ENCODE assay signal across 17 cellular contexts in the genomic region with DNA sequence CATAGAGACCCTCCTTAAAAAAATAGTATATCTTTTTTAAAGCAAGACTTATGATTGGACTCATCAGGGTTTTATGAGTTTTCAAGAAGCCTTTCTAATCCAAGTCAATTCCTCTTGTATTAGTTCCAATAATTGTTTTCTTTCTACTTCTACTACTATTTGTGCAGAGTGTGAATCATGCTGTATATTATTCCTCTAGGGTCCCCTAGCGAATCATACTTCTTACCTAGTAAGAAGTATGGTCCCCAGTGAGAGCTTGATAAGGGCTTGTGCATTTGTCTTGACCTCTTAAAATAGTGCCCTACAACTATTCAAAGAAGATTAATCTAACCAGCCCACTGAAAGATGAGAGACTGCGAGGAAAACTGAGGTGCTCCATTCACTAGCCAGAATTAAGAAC.
DNase-seq lines count a peak whose midpoint lies in the region; ATAC-seq, FAIRE-seq and TF ChIP-seq lines count a peak whose summit lies in the region.
"Had no signal": no experiment of that assay in that cellular context is flagged by ENCODE, and none has a peak within 500 bp of the region (broad histone marks: within the 10 kb centered on the region; RNA-seq: fewer than 3 reads in every experiment).

No MANE protein-coding gene starts in this region.

- no peaks in the 10 kb centered on the region for H3K27me3 Mint-ChIP-seq in stimulated activated naive CD8-positive, alpha-beta T cell treated with anti-CD3 and anti-CD28 coated beads, Interleukin-15, amount 100 ng/mL, for 72 hours
- no peaks in the 10 kb centered on the region for H3K27me3 Mint-ChIP-seq in stimulated activated memory B cell treated with anti-CD40 and anti-IgM and Interleukin-4, amounts not matched to agents 10 μg/mL and 1 μg/mL and 100 μg/mL, for 72 hours

- dilution Hi-C loops in keratinocyte (cut with MboI; ENCODE audit: extremely low pct_ligation_motif_present, low sequenced_read_pairs): no loop called here

- DNase-seq in EL (peak; percentile 7), HT1080 (ENCODE audit: low read depth) (peak; percentile 7), WERI-Rb-1 (no peak), keratinocyte (ENCODE audit: low read depth, low spot score) (no peak), NCI-H1105 (lab: John Stamatoyannopoulos, UW) (no peak)
- DNase-seq in stimulated activated naive CD8-positive, alpha-beta T cell treated with anti-CD3 and anti-CD28 coated beads, Interleukin-15, amount 100 ng/mL, for 72 hours: no peak
- DNase-seq: C1 segment of cervical spinal cord, DND-41, HCEC 1CT, NCI-H1417, NCI-H187, NCI-H2227 treated with DMSO at 0.1 percent for 48 hours, NCI-H510A treated with DMSO at 0.1 percent for 48 hours, NCI-H774 had no signal

- H3K9me3 Mint-ChIP-seq in stimulated activated naive CD8-positive, alpha-beta T cell treated with anti-CD3 and anti-CD28 coated beads, Interleukin-15, amount 100 ng/mL, for 72 hours: peaks cover 4 to 11% of the 10 kb centered on the region in 2 donors
- peaks cover 12% of the 10 kb centered on the region for H3K9me3 Mint-ChIP-seq in stimulated activated memory B cell treated with anti-CD40 and anti-IgM and Interleukin-4, amounts not matched to agents 10 μg/mL and 1 μg/mL and 100 μg/mL, for 72 hours

- no peak for ATAC-seq in stimulated activated naive CD8-positive, alpha-beta T cell treated with anti-CD3 and anti-CD28 coated beads, Interleukin-15, amount 100 ng/mL, for 72 hours
- ATAC-seq in stimulated activated memory B cell treated with anti-CD40 and anti-IgM and Interleukin-4, amounts not matched to agents 10 μg/mL and 1 μg/mL and 100 μg/mL, for 72 hours: no peak
- no peak for ATAC-seq in HG02970 (IDR thresholded peaks at IDR 0.05; ENCODE audit: low FRiP score, unreplicated experiment)

- peak; percentile 51 for FAIRE-seq in keratinocyte (lab: Jason Lieb, UNC)

- peak overlapping the region; percentile 27 for H3K4me3 ChIP-seq in WERI-Rb-1 (ENCODE audit: low read depth, low read length)
- no peak overlapping the region for H3K4me3 ChIP-seq in keratinocyte (ENCODE audit: control insufficient read depth in 2 of 3, extremely low read depth in 1 of 3, insufficient read depth in 2 of 3, low read depth in 1 of 3, low read length in 3 of 3)
- H3K4me3 ChIP-seq: SJSA1 had no signal

- no peak overlapping the region for H3K9ac ChIP-seq in keratinocyte (ENCODE audit: control insufficient read depth, extremely low read depth, insufficient read depth, low read length)

- no peaks in the 10 kb centered on the region for H3K36me3 Mint-ChIP-seq in stimulated activated memory B cell treated with anti-CD40 and anti-IgM and Interleukin-4, amounts not matched to agents 10 μg/mL and 1 μg/mL and 100 μg/mL, for 72 hours

- H2AFZ ChIP-seq in keratinocyte (ENCODE audit: control insufficient read depth, low read length): no peak overlapping the region

- H3K79me2 ChIP-seq in keratinocyte (ENCODE audit: control insufficient read depth, insufficient read depth, low read length): no peaks in the 10 kb centered on the region

- H3K27ac ChIP-seq in WERI-Rb-1: peak overlapping the region; percentile 55
- H3K27ac ChIP-seq in keratinocyte (ENCODE audit: control insufficient read depth, insufficient read depth, low read length): no peak overlapping the region
- H3K27ac ChIP-seq: SJSA1 had no signal

- no peak overlapping the region for H3K27ac Mint-ChIP-seq in stimulated activated naive CD8-positive, alpha-beta T cell treated with anti-CD3 and anti-CD28 coated beads, Interleukin-15, amount 100 ng/mL, for 72 hours
- no peak overlapping the region for H3K27ac Mint-ChIP-seq in stimulated activated memory B cell treated with anti-CD40 and anti-IgM and Interleukin-4, amounts not matched to agents 10 μg/mL and 1 μg/mL and 100 μg/mL, for 72 hours

- no peak overlapping the region for H3K4me3 Mint-ChIP-seq in stimulated activated naive CD8-positive, alpha-beta T cell treated with anti-CD3 and anti-CD28 coated beads, Interleukin-15, amount 100 ng/mL, for 72 hours
- no peak overlapping the region for H3K4me3 Mint-ChIP-seq in stimulated activated memory B cell treated with anti-CD40 and anti-IgM and Interleukin-4, amounts not matched to agents 10 μg/mL and 1 μg/mL and 100 μg/mL, for 72 hours

- no peaks in the 10 kb centered on the region for H3K36me3 ChIP-seq in WERI-Rb-1
- H3K36me3 ChIP-seq in keratinocyte (ENCODE audit: control insufficient read depth in 2 of 2, extremely low read depth in 1 of 2, insufficient read depth in 2 of 2, low read length in 2 of 2): no peaks in the 10 kb centered on the region
- H3K36me3 ChIP-seq: SJSA1 had no signal

- H3K27me3 ChIP-seq in WERI-Rb-1 (ENCODE audit: insufficient read depth, low read depth, severe bottlenecking): no peaks in the 10 kb centered on the region
- no peaks in the 10 kb centered on the region for H3K27me3 ChIP-seq in keratinocyte (ENCODE audit: control insufficient read depth, extremely low read depth, insufficient read depth, low read length)
- H3K27me3 ChIP-seq: SJSA1 had no signal

- H3K4me2 ChIP-seq in keratinocyte (ENCODE audit: control insufficient read depth, extremely low read depth, insufficient read depth, low read depth, low read length): no peak overlapping the region

- no peak for TF ChIP-seq CTCF in WERI-Rb-1 (IDR thresholded peaks at IDR 0.05; ENCODE audit: low read depth, low read length)
- TF ChIP-seq CTCF in keratinocyte (optimal IDR thresholded peaks at IDR 0.05 in 1 of 3, IDR thresholded peaks at IDR 0.05 in 1 of 3, conservative IDR thresholded peaks at IDR 0.05 in 1 of 3; ENCODE audit: extremely low read depth in 1 of 3, insufficient read depth in 2 of 3, low read length in 3 of 3): no peak

- H3K9me3 ChIP-seq in WERI-Rb-1 (ENCODE audit: severe bottlenecking): peaks cover 2% of the 10 kb centered on the region
- H3K9me3 ChIP-seq in keratinocyte (ENCODE audit: control insufficient read depth, low read depth, low read length): no peaks in the 10 kb centered on the region
- H3K9me3 ChIP-seq: SJSA1 had no signal

- H3K4me1 ChIP-seq in keratinocyte (ENCODE audit: control insufficient read depth, extremely low read depth, insufficient read depth, low read length): no peaks in the 10 kb centered on the region
- H3K4me1 ChIP-seq: SJSA1 had no signal

- H3K4me1 Mint-ChIP-seq in stimulated activated naive CD8-positive, alpha-beta T cell treated with anti-CD3 and anti-CD28 coated beads, Interleukin-15, amount 100 ng/mL, for 72 hours: no peaks in the 10 kb centered on the region
- H3K4me1 Mint-ChIP-seq in stimulated activated memory B cell treated with anti-CD40 and anti-IgM and Interleukin-4, amounts not matched to agents 10 μg/mL and 1 μg/mL and 100 μg/mL, for 72 hours: no peaks in the 10 kb centered on the region

- no peaks in the 10 kb centered on the region for H4K20me1 ChIP-seq in keratinocyte (ENCODE audit: control insufficient read depth, extremely low read depth, insufficient read depth, low read length)

- H3K9me1 ChIP-seq in keratinocyte (ENCODE audit: control insufficient read depth, extremely low read depth, insufficient read depth, low read length): no peaks in the 10 kb centered on the region

Comparison
In these comparisons a context has a peak if more than half of its experiments do, and no peak if none do; other contexts are left out.
1. DNase-seq: peak in EL (single experiment) and HT1080 (single experiment); none in WERI-Rb-1 (single experiment), keratinocyte (single experiment), stimulated activated naive CD8-positive, alpha-beta T cell treated with anti-CD3 and anti-CD28 coated beads, Interleukin-15, amount 100 ng/mL, for 72 hours (0 of 2) and NCI-H1105 (single experiment).